1 cellular context compared by ENCODE assay signal in genomic region chr2:26345554-26346453, GRCh38.
TF ChIP-seq lines count a peak whose summit lies in the region.

TSS of gene SELENOI (plus strand) at chr2:26346143. CDS start at chr2:26346233, 90 bp downstream.

TF ChIP-seq in K562, 482 proteins besides CTCF, POLR2A, EP300 and RAD21 (continued from another document and continues in another):
- TF ChIP-seq CREB1 (IDR thresholded peaks at IDR 0.05) (peak; percentile 74; the same call in 1 of the 2 replicates), CREB1 (CRISPR knock-in tag; IDR thresholded peaks at IDR 0.05) (peak; percentile 87), NFE2 (IDR thresholded peaks at IDR 0.05; ENCODE audit: low read depth) (0 out of 2 replicates have a peak, but pooled peaks have one; percentile 4), HDAC2 (IDR thresholded peaks at IDR 0.05) (peak; percentile 26; the same call in 1 of the 2 replicates), HNRNPLL (IDR thresholded peaks at IDR 0.05; ENCODE audit: low read depth, low read length, poor library complexity, severe bottlenecking) (peak; percentile 62), FOXP1 (CRISPR knock-in tag; IDR thresholded peaks at IDR 0.05) (peak; percentile 81; the same call in 1 of the 2 replicates), MTA1 (IDR thresholded peaks at IDR 0.05; ENCODE audit: borderline replicate concordance) (no peak), PHB (CRISPR knock-in tag; IDR thresholded peaks at IDR 0.05) (peak; percentile 84; the same call in 1 of the 2 replicates), ZNF644 (tag; IDR thresholded peaks at IDR 0.05; ENCODE audit: low read depth) (peak; percentile 60; the same call in 1 of the 2 replicates), MCM2 (IDR thresholded peaks at IDR 0.05; ENCODE audit: low read depth) (no peak), RBBP5 (IDR thresholded peaks at IDR 0.05; ENCODE audit: borderline replicate concordance, insufficient read depth, low read length, poor library complexity, severe bottlenecking) (peak; percentile 76), CBX3 (IDR thresholded peaks at IDR 0.05; ENCODE audit: borderline replicate concordance in 1 of 2, low read length in 2 of 2) (peak in 1 of 2 experiments; percentile 65; a peak in 1 of 3 replicates), TSHZ1 (CRISPR knock-in tag; IDR thresholded peaks at IDR 0.05) (0 out of 2 replicates have a peak, but pooled peaks have one; percentile 5), TFAM (CRISPR knock-in tag; conservative IDR thresholded peaks at IDR 0.05) (no peak), CEBPG (CRISPR knock-in tag; IDR thresholded peaks at IDR 0.05) (0 out of 2 replicates have a peak, but pooled peaks have one; percentile 30), CEBPG (tag; conservative IDR thresholded peaks at IDR 0.05 in 1 of 2, IDR thresholded peaks at IDR 0.05 in 1 of 2) (no peak), CEBPB (tag; IDR thresholded peaks at IDR 0.05) (no peak), ERF (CRISPR knock-in tag; IDR thresholded peaks at IDR 0.05) (0 out of 2 replicates have a peak, but pooled peaks have one; percentile 90), ZNF77 (CRISPR knock-in tag; IDR thresholded peaks at IDR 0.05) (0 out of 2 replicates have a peak, but pooled peaks have one; percentile 56), NONO (IDR thresholded peaks at IDR 0.05; ENCODE audit: low read depth in 2 of 2, low read length in 1 of 2) (peak in 1 of 2 experiments; percentile 24; a peak in 2 of 4 replicates), ZBTB2 (IDR thresholded peaks at IDR 0.05) (peak; percentile 97), RREB1 (CRISPR knock-in tag; IDR thresholded peaks at IDR 0.05) (no peak), XRCC5 (IDR thresholded peaks at IDR 0.05; ENCODE audit: low read depth, low read length) (peak; percentile 53; the same call in 1 of the 2 replicates), BHLHE40 (IDR thresholded peaks at IDR 0.05; ENCODE audit: low read length) (peak; percentile 69), ZNF431 (CRISPR knock-in tag; IDR thresholded peaks at IDR 0.05) (peak; percentile 4), ELF2 (CRISPR knock-in tag; IDR thresholded peaks at IDR 0.05) (peak; percentile 70), RFX5 (IDR thresholded peaks at IDR 0.05; ENCODE audit: low read depth, low read length) (no peak), ZNF146 (CRISPR knock-in tag; IDR thresholded peaks at IDR 0.05; ENCODE audit: unreplicated experiment) (no peak), POLR2G (IDR thresholded peaks at IDR 0.05; ENCODE audit: low read depth, low read length) (peak; percentile 90), ZNF561 (CRISPR knock-in tag; conservative IDR thresholded peaks at IDR 0.05) (no peak), SRF (CRISPR knock-in tag; IDR thresholded peaks at IDR 0.05) (peak in 1 of 2 experiments; percentile 73; a peak in 2 of 4 replicates), MEF2D (tag; conservative IDR thresholded peaks at IDR 0.05; ENCODE audit: low read depth) (0 out of 2 replicates have a peak, but pooled peaks have one; percentile 64)
- TF ChIP-seq, protein P1, sequence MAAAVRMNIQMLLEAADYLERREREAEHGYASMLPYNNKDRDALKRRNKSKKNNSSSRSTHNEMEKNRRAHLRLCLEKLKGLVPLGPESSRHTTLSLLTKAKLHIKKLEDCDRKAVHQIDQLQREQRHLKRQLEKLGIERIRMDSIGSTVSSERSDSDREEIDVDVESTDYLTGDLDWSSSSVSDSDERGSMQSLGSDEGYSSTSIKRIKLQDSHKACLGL (CRISPR knock-in tag; IDR thresholded peaks at IDR 0.05; ENCODE audit: borderline replicate concordance, poor library complexity, severe bottlenecking), result peak; percentile 9
- TF ChIP-seq, protein P2, sequence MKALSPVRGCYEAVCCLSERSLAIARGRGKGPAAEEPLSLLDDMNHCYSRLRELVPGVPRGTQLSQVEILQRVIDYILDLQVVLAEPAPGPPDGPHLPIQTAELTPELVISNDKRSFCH (CRISPR knock-in tag; IDR thresholded peaks at IDR 0.05), result no peak
- TF ChIP-seq, protein P2 (tag; IDR thresholded peaks at IDR 0.05), result peak; percentile 45; the same call in 1 of the 2 replicates
- TF ChIP-seq, protein P3, sequence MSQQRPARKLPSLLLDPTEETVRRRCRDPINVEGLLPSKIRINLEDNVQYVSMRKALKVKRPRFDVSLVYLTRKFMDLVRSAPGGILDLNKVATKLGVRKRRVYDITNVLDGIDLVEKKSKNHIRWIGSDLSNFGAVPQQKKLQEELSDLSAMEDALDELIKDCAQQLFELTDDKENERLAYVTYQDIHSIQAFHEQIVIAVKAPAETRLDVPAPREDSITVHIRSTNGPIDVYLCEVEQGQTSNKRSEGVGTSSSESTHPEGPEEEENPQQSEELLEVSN (IDR thresholded peaks at IDR 0.05; ENCODE audit: borderline replicate concordance in 1 of 2, extremely low read depth in 1 of 2, insufficient read depth in 1 of 2, insufficient read length in 1 of 2, low read depth in 1 of 2, low read length in 1 of 2, poor library complexity in 1 of 2, severe bottlenecking in 1 of 2), result peak; percentile 11 to 48
- TF ChIP-seq, protein P4, sequence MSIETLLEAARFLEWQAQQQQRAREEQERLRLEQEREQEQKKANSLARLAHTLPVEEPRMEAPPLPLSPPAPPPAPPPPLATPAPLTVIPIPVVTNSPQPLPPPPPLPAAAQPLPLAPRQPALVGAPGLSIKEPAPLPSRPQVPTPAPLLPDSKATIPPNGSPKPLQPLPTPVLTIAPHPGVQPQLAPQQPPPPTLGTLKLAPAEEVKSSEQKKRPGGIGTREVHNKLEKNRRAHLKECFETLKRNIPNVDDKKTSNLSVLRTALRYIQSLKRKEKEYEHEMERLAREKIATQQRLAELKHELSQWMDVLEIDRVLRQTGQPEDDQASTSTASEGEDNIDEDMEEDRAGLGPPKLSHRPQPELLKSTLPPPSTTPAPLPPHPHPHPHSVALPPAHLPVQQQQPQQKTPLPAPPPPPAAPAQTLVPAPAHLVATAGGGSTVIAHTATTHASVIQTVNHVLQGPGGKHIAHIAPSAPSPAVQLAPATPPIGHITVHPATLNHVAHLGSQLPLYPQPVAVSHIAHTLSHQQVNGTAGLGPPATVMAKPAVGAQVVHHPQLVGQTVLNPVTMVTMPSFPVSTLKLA (conservative IDR thresholded peaks at IDR 0.05), result peak; percentile 45 to 74; a peak in 3 of 4 replicates
- TF ChIP-seq, protein P5, sequence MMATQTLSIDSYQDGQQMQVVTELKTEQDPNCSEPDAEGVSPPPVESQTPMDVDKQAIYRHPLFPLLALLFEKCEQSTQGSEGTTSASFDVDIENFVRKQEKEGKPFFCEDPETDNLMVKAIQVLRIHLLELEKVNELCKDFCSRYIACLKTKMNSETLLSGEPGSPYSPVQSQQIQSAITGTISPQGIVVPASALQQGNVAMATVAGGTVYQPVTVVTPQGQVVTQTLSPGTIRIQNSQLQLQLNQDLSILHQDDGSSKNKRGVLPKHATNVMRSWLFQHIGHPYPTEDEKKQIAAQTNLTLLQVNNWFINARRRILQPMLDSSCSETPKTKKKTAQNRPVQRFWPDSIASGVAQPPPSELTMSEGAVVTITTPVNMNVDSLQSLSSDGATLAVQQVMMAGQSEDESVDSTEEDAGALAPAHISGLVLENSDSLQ (IDR thresholded peaks at IDR 0.05), result peak; percentile 99
- TF ChIP-seq, protein P6, sequence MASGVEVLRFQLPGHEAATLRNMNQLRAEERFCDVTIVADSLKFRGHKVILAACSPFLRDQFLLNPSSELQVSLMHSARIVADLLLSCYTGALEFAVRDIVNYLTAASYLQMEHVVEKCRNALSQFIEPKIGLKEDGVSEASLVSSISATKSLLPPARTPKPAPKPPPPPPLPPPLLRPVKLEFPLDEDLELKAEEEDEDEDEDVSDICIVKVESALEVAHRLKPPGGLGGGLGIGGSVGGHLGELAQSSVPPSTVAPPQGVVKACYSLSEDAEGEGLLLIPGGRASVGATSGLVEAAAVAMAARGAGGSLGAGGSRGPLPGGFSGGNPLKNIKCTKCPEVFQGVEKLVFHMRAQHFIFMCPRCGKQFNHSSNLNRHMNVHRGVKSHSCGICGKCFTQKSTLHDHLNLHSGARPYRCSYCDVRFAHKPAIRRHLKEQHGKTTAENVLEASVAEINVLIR (CRISPR knock-in tag; IDR thresholded peaks at IDR 0.05), result peak; percentile 61
